1 cellular context compared by ENCODE assay signal in genomic region chr6:52328303-52328662, GRCh38.
TF ChIP-seq lines count a peak whose summit lies in the region.

No MANE protein-coding gene starts in this region.

TF ChIP-seq in HepG2, 621 proteins besides CTCF, POLR2A, EP300 and RAD21 (continued from another document):
- TF ChIP-seq ZHX2 (IDR thresholded peaks at IDR 0.05; ENCODE audit: low read depth) (no peak), ZHX2 (CRISPR knock-in tag; IDR thresholded peaks at IDR 0.05; ENCODE audit: borderline replicate concordance) (0 out of 2 replicates have a peak, but pooled peaks have one; percentile 42), RXRB (CRISPR knock-in tag; IDR thresholded peaks at IDR 0.05; ENCODE audit: borderline replicate concordance) (peak; percentile 20; the same call in 1 of the 2 replicates), GTF2F1 (IDR thresholded peaks at IDR 0.05; ENCODE audit: low read length) (no peak), MED8 (CRISPR knock-in tag; IDR thresholded peaks at IDR 0.05; ENCODE audit: insufficient replicate concordance) (peak; percentile 76), TFDP2 (CRISPR knock-in tag; IDR thresholded peaks at IDR 0.05) (peak; percentile 40; the same call in 1 of the 2 replicates), ARID4A (CRISPR knock-in tag; IDR thresholded peaks at IDR 0.05; ENCODE audit: borderline replicate concordance) (peak; percentile 10; the same call in 1 of the 2 replicates), ZBTB3 (CRISPR knock-in tag; IDR thresholded peaks at IDR 0.05; ENCODE audit: borderline replicate concordance, low read depth) (0 out of 2 replicates have a peak, but pooled peaks have one; percentile 23), ATF3 (CRISPR knock-in tag; IDR thresholded peaks at IDR 0.05) (peak; percentile 38; the same call in 1 of the 2 replicates), MEIS1 (CRISPR knock-in tag; IDR thresholded peaks at IDR 0.05; ENCODE audit: borderline replicate concordance) (no peak)
TF ChIP-seq in HepG2: peak in this region for 91.
